Comparison of ENCODE assay signal across 20 cellular contexts in the genomic region with DNA sequence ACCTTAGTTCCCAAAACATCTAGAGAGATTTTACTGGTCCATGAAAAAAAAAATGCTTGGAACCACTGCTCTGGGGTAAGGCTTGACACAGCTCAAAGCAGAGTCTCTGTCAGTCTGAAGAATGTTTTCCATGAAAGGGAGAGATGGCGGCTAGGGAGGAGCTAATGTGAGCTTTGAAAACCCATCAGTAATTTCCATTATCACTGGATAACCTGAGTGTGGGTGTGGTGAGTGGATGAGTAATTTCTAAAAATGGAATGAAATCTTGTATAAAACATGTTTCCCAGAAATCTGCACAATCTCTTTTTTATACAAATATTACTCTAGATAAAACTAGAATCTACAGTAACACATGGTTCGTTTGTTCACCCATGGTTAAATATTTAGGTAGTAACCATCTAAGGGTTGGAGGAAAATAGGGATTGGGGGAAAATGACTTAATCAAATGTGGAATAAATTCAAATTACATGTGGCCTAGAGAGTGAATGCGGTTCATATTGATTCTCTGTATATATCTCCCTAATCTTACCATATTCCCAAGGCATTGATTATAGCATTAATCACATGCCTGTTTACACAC.
"Had no signal": no experiment of that assay in that cellular context is flagged by ENCODE, and none has a peak within 500 bp of the region (broad histone marks: within the 10 kb centered on the region; RNA-seq: fewer than 3 reads in every experiment).

No MANE protein-coding gene starts in this region.

- H3K4me1 Mint-ChIP-seq: neural crest cell had no signal

- DNase-seq: dorsolateral prefrontal cortex; effector CD4-positive, alpha-beta T cell; gastrocnemius medialis; head of caudate nucleus; left cardiac atrium; left lung; mucosa of descending colon; naive B cell; psoas muscle; right cardiac atrium; sigmoid colon; stimulated activated CD4-positive, alpha-beta T cell treated with anti-CD3 and anti-CD28 coated beads, Interleukin-2, amount 100 ng/mL, for 24 hours; stimulated activated CD4-positive, alpha-beta T cell treated with anti-CD3 and anti-CD28 coated beads, Interleukin-4, amount 100 ng/mL, for 24 hours; stimulated activated naive CD4-positive, alpha-beta T cell treated with Interleukin-2 at 50 U/mL for 16 hours; stomach; thyroid gland had no signal

- H3K4me3 Mint-ChIP-seq: mesothelial cell of epicardium; naive B cell; natural killer cell treated with Interleukin-12 subunit alpha and Interleukin-12 subunit beta and Interleukin-15 and Interleukin-18, amount 100 ng/mL, for 72 hours; neural crest cell; stimulated activated effector memory CD8-positive, alpha-beta T cell treated with anti-CD3 and anti-CD28 coated beads, Interleukin-12 subunit alpha, Interleukin-12 subunit beta, amount 100 ng/mL, for 72 hours had no signal

- ATAC-seq: gastrocnemius medialis, left cardiac atrium, left lung, mucosa of descending colon, psoas muscle, right cardiac atrium had no signal

- H3K27ac Mint-ChIP-seq: mesothelial cell of epicardium; naive B cell; natural killer cell treated with Interleukin-12 subunit alpha and Interleukin-12 subunit beta and Interleukin-15 and Interleukin-18, amount 100 ng/mL, for 72 hours; stimulated activated effector memory CD8-positive, alpha-beta T cell treated with anti-CD3 and anti-CD28 coated beads, Interleukin-12 subunit alpha, Interleukin-12 subunit beta, amount 100 ng/mL, for 72 hours had no signal

- H3K27me3 Mint-ChIP-seq: naive B cell had no signal

- H3K9me3 Mint-ChIP-seq: mesothelial cell of epicardium; naive B cell; natural killer cell treated with Interleukin-12 subunit alpha and Interleukin-12 subunit beta and Interleukin-15 and Interleukin-18, amount 100 ng/mL, for 72 hours; neural crest cell; stimulated activated effector memory CD8-positive, alpha-beta T cell treated with anti-CD3 and anti-CD28 coated beads, Interleukin-12 subunit alpha, Interleukin-12 subunit beta, amount 100 ng/mL, for 72 hours had no signal

- H3K36me3 Mint-ChIP-seq: mesothelial cell of epicardium; natural killer cell treated with Interleukin-12 subunit alpha and Interleukin-12 subunit beta and Interleukin-15 and Interleukin-18, amount 100 ng/mL, for 72 hours; stimulated activated effector memory CD8-positive, alpha-beta T cell treated with anti-CD3 and anti-CD28 coated beads, Interleukin-12 subunit alpha, Interleukin-12 subunit beta, amount 100 ng/mL, for 72 hours had no signal
